Comparison of ENCODE assay signal across 1 cellular context in genomic region chr17:53191878-53192277, GRCh38.
TF ChIP-seq lines count a peak whose summit lies in the region.

No MANE protein-coding gene starts in this region.

TF ChIP-seq in liver, 16 proteins besides CTCF, POLR2A, EP300 and RAD21:
- no peak for TF ChIP-seq REST (IDR thresholded peaks at IDR 0.05)
- TF ChIP-seq JUND (IDR thresholded peaks at IDR 0.05), result no peak
- TF ChIP-seq, protein P1, sequence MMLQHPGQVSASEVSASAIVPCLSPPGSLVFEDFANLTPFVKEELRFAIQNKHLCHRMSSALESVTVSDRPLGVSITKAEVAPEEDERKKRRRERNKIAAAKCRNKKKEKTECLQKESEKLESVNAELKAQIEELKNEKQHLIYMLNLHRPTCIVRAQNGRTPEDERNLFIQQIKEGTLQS (IDR thresholded peaks at IDR 0.05), result no peak
